1 cellular context compared by ENCODE assay signal in the genomic region with DNA sequence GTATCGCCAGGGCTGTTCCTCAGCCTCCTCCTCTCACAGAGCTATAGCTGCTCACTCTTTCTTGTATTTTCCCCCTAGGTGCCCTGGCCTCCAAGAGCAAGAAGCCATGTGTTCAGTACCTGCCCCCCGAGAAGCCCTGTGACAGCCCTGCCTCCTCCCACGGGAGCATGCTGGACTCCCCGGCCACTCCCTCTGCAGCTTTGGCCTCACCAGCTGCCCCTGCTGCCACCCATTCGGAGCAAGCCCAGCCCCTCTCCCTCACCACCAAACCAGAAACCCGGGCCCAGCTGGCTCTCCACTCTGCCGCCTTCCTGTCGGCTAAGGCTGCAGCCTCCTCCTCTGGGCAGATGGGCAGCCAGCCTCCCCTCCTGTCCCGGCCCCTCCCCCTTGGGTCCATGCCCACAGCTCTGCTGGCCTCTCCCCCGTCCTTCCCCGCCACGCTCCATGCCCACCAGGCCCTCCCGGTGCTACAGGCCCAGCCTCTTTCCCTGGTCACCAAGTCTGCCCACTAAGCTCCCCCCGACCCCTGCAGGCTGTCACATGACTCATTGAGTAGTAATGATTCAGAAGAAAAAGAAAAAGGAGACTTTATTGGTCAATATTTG.
TF ChIP-seq lines count a peak whose summit lies in the region.

No MANE protein-coding gene starts in this region.

TF ChIP-seq in HepG2, 621 proteins besides CTCF, POLR2A, EP300 and RAD21 (continues in another document):
- TF ChIP-seq AGO1 (IDR thresholded peaks at IDR 0.05; ENCODE audit: low read depth, low read length, poor library complexity, severe bottlenecking), result peak; percentile 87
- no peak for TF ChIP-seq ZNF749 (CRISPR knock-in tag; IDR thresholded peaks at IDR 0.05; ENCODE audit: borderline replicate concordance)
- TF ChIP-seq SMARCE1 (IDR thresholded peaks at IDR 0.05; ENCODE audit: borderline replicate concordance), result no peak
- no peak for TF ChIP-seq SYNCRIP (IDR thresholded peaks at IDR 0.05; ENCODE audit: insufficient read depth, low read depth, low read length)
- no peak for TF ChIP-seq ZNF124 (CRISPR knock-in tag; IDR thresholded peaks at IDR 0.05)
- TF ChIP-seq, protein P1, sequence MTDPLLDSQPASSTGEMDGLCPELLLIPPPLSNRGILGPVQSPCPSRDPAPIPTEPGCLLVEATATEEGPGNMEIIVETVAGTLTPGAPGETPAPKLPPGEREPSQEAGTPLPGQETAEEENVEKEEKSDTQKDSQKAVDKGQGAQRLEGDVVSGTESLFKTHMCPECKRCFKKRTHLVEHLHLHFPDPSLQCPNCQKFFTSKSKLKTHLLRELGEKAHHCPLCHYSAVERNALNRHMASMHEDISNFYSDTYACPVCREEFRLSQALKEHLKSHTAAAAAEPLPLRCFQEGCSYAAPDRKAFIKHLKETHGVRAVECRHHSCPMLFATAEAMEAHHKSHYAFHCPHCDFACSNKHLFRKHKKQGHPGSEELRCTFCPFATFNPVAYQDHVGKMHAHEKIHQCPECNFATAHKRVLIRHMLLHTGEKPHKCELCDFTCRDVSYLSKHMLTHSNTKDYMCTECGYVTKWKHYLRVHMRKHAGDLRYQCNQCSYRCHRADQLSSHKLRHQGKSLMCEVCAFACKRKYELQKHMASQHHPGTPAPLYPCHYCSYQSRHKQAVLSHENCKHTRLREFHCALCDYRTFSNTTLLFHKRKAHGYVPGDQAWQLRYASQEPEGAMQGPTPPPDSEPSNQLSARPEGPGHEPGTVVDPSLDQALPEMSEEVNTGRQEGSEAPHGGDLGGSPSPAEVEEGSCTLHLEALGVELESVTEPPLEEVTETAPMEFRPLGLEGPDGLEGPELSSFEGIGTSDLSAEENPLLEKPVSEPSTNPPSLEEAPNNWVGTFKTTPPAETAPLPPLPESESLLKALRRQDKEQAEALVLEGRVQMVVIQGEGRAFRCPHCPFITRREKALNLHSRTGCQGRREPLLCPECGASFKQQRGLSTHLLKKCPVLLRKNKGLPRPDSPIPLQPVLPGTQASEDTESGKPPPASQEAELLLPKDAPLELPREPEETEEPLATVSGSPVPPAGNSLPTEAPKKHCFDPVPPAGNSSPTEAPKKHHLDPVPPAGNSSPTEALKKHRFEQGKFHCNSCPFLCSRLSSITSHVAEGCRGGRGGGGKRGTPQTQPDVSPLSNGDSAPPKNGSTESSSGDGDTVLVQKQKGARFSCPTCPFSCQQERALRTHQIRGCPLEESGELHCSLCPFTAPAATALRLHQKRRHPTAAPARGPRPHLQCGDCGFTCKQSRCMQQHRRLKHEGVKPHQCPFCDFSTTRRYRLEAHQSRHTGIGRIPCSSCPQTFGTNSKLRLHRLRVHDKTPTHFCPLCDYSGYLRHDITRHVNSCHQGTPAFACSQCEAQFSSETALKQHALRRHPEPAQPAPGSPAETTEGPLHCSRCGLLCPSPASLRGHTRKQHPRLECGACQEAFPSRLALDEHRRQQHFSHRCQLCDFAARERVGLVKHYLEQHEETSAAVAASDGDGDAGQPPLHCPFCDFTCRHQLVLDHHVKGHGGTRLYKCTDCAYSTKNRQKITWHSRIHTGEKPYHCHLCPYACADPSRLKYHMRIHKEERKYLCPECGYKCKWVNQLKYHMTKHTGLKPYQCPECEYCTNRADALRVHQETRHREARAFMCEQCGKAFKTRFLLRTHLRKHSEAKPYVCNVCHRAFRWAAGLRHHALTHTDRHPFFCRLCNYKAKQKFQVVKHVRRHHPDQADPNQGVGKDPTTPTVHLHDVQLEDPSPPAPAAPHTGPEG (CRISPR knock-in tag; IDR thresholded peaks at IDR 0.05), result no peak
- no peak for TF ChIP-seq ZNF253 (CRISPR knock-in tag; IDR thresholded peaks at IDR 0.05; ENCODE audit: borderline replicate concordance)
- no peak for TF ChIP-seq MLX (CRISPR knock-in tag; IDR thresholded peaks at IDR 0.05)
- TF ChIP-seq, protein P2, sequence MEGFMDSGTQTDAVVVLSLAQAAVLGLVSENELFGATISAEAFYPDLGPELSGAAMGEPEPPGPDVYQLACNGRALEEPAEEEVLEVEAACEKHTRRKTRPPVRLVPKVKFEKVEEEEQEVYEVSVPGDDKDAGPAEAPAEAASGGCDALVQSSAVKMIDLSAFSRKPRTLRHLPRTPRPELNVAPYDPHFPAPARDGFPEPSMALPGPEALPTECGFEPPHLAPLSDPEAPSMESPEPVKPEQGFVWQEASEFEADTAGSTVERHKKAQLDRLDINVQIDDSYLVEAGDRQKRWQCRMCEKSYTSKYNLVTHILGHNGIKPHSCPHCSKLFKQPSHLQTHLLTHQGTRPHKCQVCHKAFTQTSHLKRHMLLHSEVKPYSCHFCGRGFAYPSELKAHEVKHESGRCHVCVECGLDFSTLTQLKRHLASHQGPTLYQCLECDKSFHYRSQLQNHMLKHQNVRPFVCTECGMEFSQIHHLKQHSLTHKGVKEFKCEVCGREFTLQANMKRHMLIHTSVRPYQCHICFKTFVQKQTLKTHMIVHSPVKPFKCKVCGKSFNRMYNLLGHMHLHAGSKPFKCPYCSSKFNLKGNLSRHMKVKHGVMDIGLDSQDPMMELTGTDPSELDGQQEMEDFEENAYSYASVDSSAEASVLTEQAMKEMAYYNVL (CRISPR knock-in tag; IDR thresholded peaks at IDR 0.05; ENCODE audit: borderline replicate concordance), result 0 out of 2 replicates have a peak, but pooled peaks have one; percentile 28
- no peak for TF ChIP-seq YEATS2 (CRISPR knock-in tag; IDR thresholded peaks at IDR 0.05; ENCODE audit: borderline replicate concordance)
- no peak for TF ChIP-seq MLLT10 (CRISPR knock-in tag; IDR thresholded peaks at IDR 0.05)
- TF ChIP-seq ZKSCAN8 (CRISPR knock-in tag; IDR thresholded peaks at IDR 0.05; ENCODE audit: borderline replicate concordance), result no peak
- no peak for TF ChIP-seq DDIT3 (CRISPR knock-in tag; IDR thresholded peaks at IDR 0.05)
- TF ChIP-seq HOXA3 (CRISPR knock-in tag; IDR thresholded peaks at IDR 0.05), result no peak
- TF ChIP-seq SOX13 (IDR thresholded peaks at IDR 0.05), result no peak
- 0 out of 4 replicates have a peak, but pooled peaks of 1 of the 2 experiments have one; percentile 12 for TF ChIP-seq SOX13 (CRISPR knock-in tag; conservative IDR thresholded peaks at IDR 0.05 in 1 of 2, IDR thresholded peaks at IDR 0.05 in 1 of 2)
- TF ChIP-seq MIXL1 (CRISPR knock-in tag; IDR thresholded peaks at IDR 0.05), result no peak
- TF ChIP-seq ZFP90 (CRISPR knock-in tag; IDR thresholded peaks at IDR 0.05; ENCODE audit: borderline replicate concordance), result peak; percentile 88; the same call in 1 of the 2 replicates
- TF ChIP-seq IRF1 (CRISPR knock-in tag; IDR thresholded peaks at IDR 0.05; ENCODE audit: low read depth), result no peak
- TF ChIP-seq LCORL (IDR thresholded peaks at IDR 0.05), result no peak
- peak; percentile 55; the same call in 1 of the 2 replicates for TF ChIP-seq LCORL (CRISPR knock-in tag; IDR thresholded peaks at IDR 0.05)
- TF ChIP-seq FOXK1 (CRISPR knock-in tag; IDR thresholded peaks at IDR 0.05; ENCODE audit: borderline replicate concordance, low read depth), result no peak
- TF ChIP-seq, protein P3, sequence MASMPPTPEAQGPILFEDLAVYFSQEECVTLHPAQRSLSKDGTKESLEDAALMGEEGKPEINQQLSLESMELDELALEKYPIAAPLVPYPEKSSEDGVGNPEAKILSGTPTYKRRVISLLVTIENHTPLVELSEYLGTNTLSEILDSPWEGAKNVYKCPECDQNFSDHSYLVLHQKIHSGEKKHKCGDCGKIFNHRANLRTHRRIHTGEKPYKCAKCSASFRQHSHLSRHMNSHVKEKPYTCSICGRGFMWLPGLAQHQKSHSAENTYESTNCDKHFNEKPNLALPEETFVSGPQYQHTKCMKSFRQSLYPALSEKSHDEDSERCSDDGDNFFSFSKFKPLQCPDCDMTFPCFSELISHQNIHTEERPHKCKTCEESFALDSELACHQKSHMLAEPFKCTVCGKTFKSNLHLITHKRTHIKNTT (CRISPR knock-in tag; IDR thresholded peaks at IDR 0.05), result no peak
- TF ChIP-seq HNF4G (IDR thresholded peaks at IDR 0.05; ENCODE audit: borderline replicate concordance, low read depth, low read length), result 0 out of 2 replicates have a peak, but pooled peaks have one; percentile 9
- peak; percentile 38; the same call in 1 of the 2 replicates for TF ChIP-seq HNF4G (CRISPR knock-in tag; IDR thresholded peaks at IDR 0.05; ENCODE audit: borderline replicate concordance, low read depth)
- no peak for TF ChIP-seq ZNF547 (CRISPR knock-in tag; IDR thresholded peaks at IDR 0.05)
- no peak for TF ChIP-seq ISL2 (CRISPR knock-in tag; IDR thresholded peaks at IDR 0.05)
- no peak for TF ChIP-seq KMT2B (CRISPR knock-in tag; IDR thresholded peaks at IDR 0.05)
- TF ChIP-seq, protein P4, sequence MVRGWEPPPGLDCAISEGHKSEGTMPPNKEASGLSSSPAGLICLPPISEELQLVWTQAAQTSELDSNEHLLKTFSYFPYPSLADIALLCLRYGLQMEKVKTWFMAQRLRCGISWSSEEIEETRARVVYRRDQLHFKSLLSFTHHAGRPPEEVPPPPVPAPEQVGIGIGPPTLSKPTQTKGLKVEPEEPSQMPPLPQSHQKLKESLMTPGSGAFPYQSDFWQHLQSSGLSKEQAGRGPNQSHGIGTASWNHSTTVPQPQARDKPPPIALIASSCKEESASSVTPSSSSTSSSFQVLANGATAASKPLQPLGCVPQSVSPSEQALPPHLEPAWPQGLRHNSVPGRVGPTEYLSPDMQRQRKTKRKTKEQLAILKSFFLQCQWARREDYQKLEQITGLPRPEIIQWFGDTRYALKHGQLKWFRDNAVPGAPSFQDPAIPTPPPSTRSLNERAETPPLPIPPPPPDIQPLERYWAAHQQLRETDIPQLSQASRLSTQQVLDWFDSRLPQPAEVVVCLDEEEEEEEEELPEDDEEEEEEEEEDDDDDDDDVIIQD (CRISPR knock-in tag; IDR thresholded peaks at IDR 0.05; ENCODE audit: low read depth), result no peak
- TF ChIP-seq GLMP (CRISPR knock-in tag; IDR thresholded peaks at IDR 0.05; ENCODE audit: borderline replicate concordance), result no peak
- TF ChIP-seq ZNF431 (CRISPR knock-in tag; IDR thresholded peaks at IDR 0.05; ENCODE audit: borderline replicate concordance, low read depth), result no peak
- no peak for TF ChIP-seq ZNF44 (CRISPR knock-in tag; IDR thresholded peaks at IDR 0.05)
- no peak for TF ChIP-seq ZBTB39 (CRISPR knock-in tag; IDR thresholded peaks at IDR 0.05)
- TF ChIP-seq ZNF17 (CRISPR knock-in tag; IDR thresholded peaks at IDR 0.05), result no peak
- TF ChIP-seq SRSF1 (optimal IDR thresholded peaks at IDR 0.05; ENCODE audit: low read depth, low read length), result no peak
- no peak for TF ChIP-seq GTF2F1 (IDR thresholded peaks at IDR 0.05; ENCODE audit: low read length)
- TF ChIP-seq RAD51 (IDR thresholded peaks at IDR 0.05; ENCODE audit: borderline replicate concordance), result peak; percentile 49; the same call in 1 of the 2 replicates
- TF ChIP-seq, protein P5, sequence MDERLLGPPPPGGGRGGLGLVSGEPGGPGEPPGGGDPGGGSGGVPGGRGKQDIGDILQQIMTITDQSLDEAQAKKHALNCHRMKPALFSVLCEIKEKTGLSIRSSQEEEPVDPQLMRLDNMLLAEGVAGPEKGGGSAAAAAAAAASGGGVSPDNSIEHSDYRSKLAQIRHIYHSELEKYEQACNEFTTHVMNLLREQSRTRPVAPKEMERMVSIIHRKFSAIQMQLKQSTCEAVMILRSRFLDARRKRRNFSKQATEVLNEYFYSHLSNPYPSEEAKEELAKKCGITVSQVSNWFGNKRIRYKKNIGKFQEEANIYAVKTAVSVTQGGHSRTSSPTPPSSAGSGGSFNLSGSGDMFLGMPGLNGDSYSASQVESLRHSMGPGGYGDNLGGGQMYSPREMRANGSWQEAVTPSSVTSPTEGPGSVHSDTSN (CRISPR knock-in tag; IDR thresholded peaks at IDR 0.05), result no peak
- TF ChIP-seq HDAC6 (IDR thresholded peaks at IDR 0.05; ENCODE audit: low read depth, low read length), result no peak
- TF ChIP-seq, protein P6, sequence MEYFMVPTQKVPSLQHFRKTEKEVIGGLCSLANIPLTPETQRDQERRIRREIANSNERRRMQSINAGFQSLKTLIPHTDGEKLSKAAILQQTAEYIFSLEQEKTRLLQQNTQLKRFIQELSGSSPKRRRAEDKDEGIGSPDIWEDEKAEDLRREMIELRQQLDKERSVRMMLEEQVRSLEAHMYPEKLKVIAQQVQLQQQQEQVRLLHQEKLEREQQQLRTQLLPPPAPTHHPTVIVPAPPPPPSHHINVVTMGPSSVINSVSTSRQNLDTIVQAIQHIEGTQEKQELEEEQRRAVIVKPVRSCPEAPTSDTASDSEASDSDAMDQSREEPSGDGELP (IDR thresholded peaks at IDR 0.05; ENCODE audit: borderline replicate concordance, low read depth), result peak; percentile 46; the same call in 1 of the 2 replicates
- no peak for TF ChIP-seq MBD4 (IDR thresholded peaks at IDR 0.05; ENCODE audit: borderline replicate concordance, low read length)
- TF ChIP-seq ZNF619 (CRISPR knock-in tag; IDR thresholded peaks at IDR 0.05), result no peak; the same call in 1 of the 2 replicates
- no peak for TF ChIP-seq SKI (IDR thresholded peaks at IDR 0.05; ENCODE audit: partially characterized antibody)
